ENCODE assay signal across 17 cellular contexts in genomic region chr5:124317471-124317870, GRCh38.
DNase-seq lines count a peak whose midpoint lies in the region; ATAC-seq and TF ChIP-seq lines count a peak whose summit lies in the region.
"Had no signal": no experiment of that assay in that cellular context is flagged by ENCODE, and none has a peak within 500 bp of the region (broad histone marks: within the 10 kb centered on the region; RNA-seq: fewer than 3 reads in every experiment).

No MANE protein-coding gene starts in this region.

- H3K4me1 Mint-ChIP-seq in natural killer cell = no peaks in the 10 kb centered on the region
- H3K4me1 Mint-ChIP-seq: CD4-positive, CD25-positive, alpha-beta regulatory T cell had no signal

- TF ChIP-seq EP300 in suprapubic skin (IDR thresholded peaks at IDR 0.05) = no peak

- no peak for TF ChIP-seq POLR2A in suprapubic skin (IDR thresholded peaks at IDR 0.05)

- DNase-seq in DMS79 (lab: John Stamatoyannopoulos, UW) (peak; percentile 35), DMS79 treated with DMSO at 0.1 percent for 48 hours (lab: John Stamatoyannopoulos, UW) (peak; percentile 54), kidney tubule cell (ENCODE audit: low spot score) (peak; percentile 76), renal cortical epithelial cell (ENCODE audit: low read depth) (peak; percentile 56), suprapubic skin (ENCODE audit: low spot score in 2 of 2) (no peak), natural killer cell (no peak)
- DNase-seq in effector CD4-positive, alpha-beta T cell = no peak
- DNase-seq: ACHN; BE2C; C1 segment of cervical spinal cord; Caco-2; CD4-positive, CD25-positive, alpha-beta regulatory T cell; GF-D8; GOT3; H9; IMR-90 had no signal

- H3K9me3 Mint-ChIP-seq in natural killer cell = no peaks in the 10 kb centered on the region

- H3K36me3 Mint-ChIP-seq in natural killer cell = no peaks in the 10 kb centered on the region
- H3K36me3 Mint-ChIP-seq: CD4-positive, CD25-positive, alpha-beta regulatory T cell had no signal

- H3K36me3 ChIP-seq in suprapubic skin = no peaks in the 10 kb centered on the region
- H3K36me3 ChIP-seq: BE2C had no signal

- no peaks in the 10 kb centered on the region for H3K4me1 ChIP-seq in suprapubic skin
- H3K4me1 ChIP-seq: BE2C, Caco-2 had no signal

- TF ChIP-seq CTCF in suprapubic skin (IDR thresholded peaks at IDR 0.05) = no peak
- no peak for TF ChIP-seq CTCF in natural killer cell (IDR thresholded peaks at IDR 0.05)

- H3K27me3 ChIP-seq in suprapubic skin = no peaks in the 10 kb centered on the region
- H3K27me3 ChIP-seq: BE2C had no signal

- H3K4me3 ChIP-seq in suprapubic skin = no peak overlapping the region
- H3K4me3 ChIP-seq: K562 had no signal

- no peak for ATAC-seq in natural killer cell
- ATAC-seq: K562 had no signal

- no peak overlapping the region for H3K27ac Mint-ChIP-seq in natural killer cell
- H3K27ac Mint-ChIP-seq: CD4-positive, CD25-positive, alpha-beta regulatory T cell; H9 had no signal

- H3K27ac ChIP-seq in suprapubic skin = no peak overlapping the region

- no peak overlapping the region for H3K4me3 Mint-ChIP-seq in natural killer cell
- H3K4me3 Mint-ChIP-seq: CD4-positive, CD25-positive, alpha-beta regulatory T cell; H9 had no signal

- H3K9me3 ChIP-seq in suprapubic skin = no peaks in the 10 kb centered on the region
- H3K9me3 ChIP-seq: BE2C, Caco-2 had no signal

- intact Hi-C loops in natural killer cell (cut with micrococcal nuclease) = no loop called here

- peaks cover 0 to 10% of the 10 kb centered on the region in 2 donors for H3K27me3 Mint-ChIP-seq in natural killer cell (ENCODE audit: low read depth in 2 of 2)
- H3K27me3 Mint-ChIP-seq: CD4-positive, CD25-positive, alpha-beta regulatory T cell had no signal

- WGBS in suprapubic skin = 79% methylated on average over 2 of the region's 2 CpGs

Comparison
In these comparisons a context has a peak if more than half of its experiments do, and no peak if none do; other contexts are left out.
1. DNase-seq: peak in DMS79 (single experiment), DMS79 treated with DMSO at 0.1 percent for 48 hours (single experiment), kidney tubule cell (single experiment) and renal cortical epithelial cell (single experiment); none in suprapubic skin (0 of 2), effector CD4-positive, alpha-beta T cell (single experiment) and natural killer cell (single experiment).